In the genomic region with DNA sequence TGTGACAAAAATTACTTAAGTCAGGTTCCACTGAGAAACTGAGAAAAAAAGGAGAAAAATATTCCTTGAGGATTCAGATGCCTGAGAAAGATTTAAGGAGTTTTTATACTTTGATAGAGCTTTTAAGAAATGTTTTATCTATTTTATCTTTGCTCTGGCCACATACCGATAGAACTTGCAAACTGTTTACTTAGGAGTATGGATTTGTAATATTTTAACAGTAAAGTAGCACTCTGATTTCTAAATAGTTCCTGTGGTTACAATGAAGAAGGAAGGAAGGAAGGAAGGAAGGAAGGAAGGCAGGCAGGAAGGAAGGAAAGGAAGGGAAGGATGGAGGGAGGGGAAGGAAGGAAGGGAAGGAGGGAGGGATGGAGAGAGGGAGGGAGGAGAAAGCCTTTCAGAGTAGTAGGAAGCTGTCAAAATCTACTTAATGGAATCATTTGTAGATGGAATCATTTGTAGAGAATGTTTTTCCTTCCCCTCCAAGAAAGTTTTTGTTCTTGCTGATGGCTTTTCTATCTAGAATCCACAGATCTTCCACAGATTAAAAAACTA, we compare ENCODE assay signal across 23 cellular contexts.
DNase-seq lines count a peak whose midpoint lies in the region; ATAC-seq, FAIRE-seq and TF ChIP-seq lines count a peak whose summit lies in the region.
"Had no signal": no experiment of that assay in that cellular context is flagged by ENCODE, and none has a peak within 500 bp of the region (broad histone marks: within the 10 kb centered on the region; RNA-seq: fewer than 3 reads in every experiment).

No MANE protein-coding gene starts in this region.

- TF ChIP-seq CTCF in HepG2 (CRISPR knock-in tag; IDR thresholded peaks at IDR 0.05) (no peak), right lobe of liver (IDR thresholded peaks at IDR 0.05) (no peak), IMR-90 (conservative IDR thresholded peaks at IDR 0.05; ENCODE audit: low read depth, low read length) (no peak), astrocyte (IDR thresholded peaks at IDR 0.05; ENCODE audit: insufficient read depth, low read depth, low read length) (no peak), osteoblast (IDR thresholded peaks at IDR 0.05; ENCODE audit: extremely low read depth, low read depth, low read length) (no peak), foreskin keratinocyte (conservative IDR thresholded peaks at IDR 0.05) (no peak)

- peak overlapping the region; percentile 78; the same call in 1 of the 2 replicates for H2BK20ac ChIP-seq in IMR-90 (ENCODE audit: low read depth, low read length)

- H3K27me3 ChIP-seq in HepG2 (ENCODE audit: control insufficient read depth in 1 of 2, insufficient read depth in 2 of 2, low read length in 2 of 2) (no peaks in the 10 kb centered on the region; a peak in 1 of 5 replicates), right lobe of liver (no peaks in the 10 kb centered on the region), IMR-90 (ENCODE audit: control insufficient read depth, insufficient read depth, low read length) (no peaks in the 10 kb centered on the region), astrocyte (ENCODE audit: insufficient read depth, low read length) (no peaks in the 10 kb centered on the region), osteoblast (ENCODE audit: insufficient read depth, low read length) (no peaks in the 10 kb centered on the region), foreskin keratinocyte (no peaks in the 10 kb centered on the region)
- H3K27me3 ChIP-seq: BLaER1 had no signal

- H3K9me3 ChIP-seq in HepG2 (ENCODE audit: low read length) (no peaks in the 10 kb centered on the region), right lobe of liver (no peaks in the 10 kb centered on the region), IMR-90 (ENCODE audit: control insufficient read depth, insufficient read depth, low read length) (no peaks in the 10 kb centered on the region), astrocyte (ENCODE audit: insufficient read depth, low read depth, low read length) (no peaks in the 10 kb centered on the region), osteoblast (ENCODE audit: low read depth, low read length) (no peaks in the 10 kb centered on the region)
- H3K9me3 ChIP-seq: BLaER1 had no signal

- H3K36me3 ChIP-seq in HepG2 (replicated peaks in 1 of 2; ENCODE audit: control insufficient read depth in 1 of 2, insufficient read depth in 2 of 2, low read length in 2 of 2) (no peaks in the 10 kb centered on the region), right lobe of liver (no peaks in the 10 kb centered on the region), IMR-90 (ENCODE audit: control insufficient read depth, insufficient read depth, low read length) (no peaks in the 10 kb centered on the region), astrocyte (ENCODE audit: insufficient read depth, low read length) (no peaks in the 10 kb centered on the region), osteoblast (ENCODE audit: insufficient read depth, low read length) (no peaks in the 10 kb centered on the region)
- H3K36me3 ChIP-seq: BLaER1 had no signal

- H2AK9ac ChIP-seq in IMR-90 (replicated peaks; ENCODE audit: low read depth, low read length, poor library complexity), result no peak overlapping the region

- no peak for TF ChIP-seq RAD21 in HepG2 (CRISPR knock-in tag; IDR thresholded peaks at IDR 0.05)
- TF ChIP-seq RAD21 in IMR-90 (IDR thresholded peaks at IDR 0.05; ENCODE audit: low read length), result no peak

- no peak overlapping the region for H3K56ac ChIP-seq in IMR-90 (ENCODE audit: extremely low read depth, insufficient read depth, low read length)

- no peaks in the 10 kb centered on the region for H3K36me3 Mint-ChIP-seq in astrocyte (ENCODE audit: low read depth, unreplicated experiment)
- H3K36me3 Mint-ChIP-seq: CD4-positive, CD25-positive, alpha-beta regulatory T cell; CD8-positive, alpha-beta T cell had no signal

- 2% methylated on average over 1 of the region's 1 CpG for WGBS in HepG2 (ENCODE audit: low lambda C conversion rate)
- 25% methylated on average over 1 of the region's 1 CpG for WGBS in right lobe of liver (ENCODE audit: insufficient coverage, low coverage, low lambda C conversion rate, missing lambda C conversion rate)
- WGBS in IMR-90 (ENCODE audit: extremely low coverage in 2 of 2, insufficient read length in 1 of 2), 2 experiments, result no CpG with 5 or more reads among the region's 1 CpG

- H3K4me3 Mint-ChIP-seq in astrocyte (ENCODE audit: unreplicated experiment), result no peak overlapping the region
- H3K4me3 Mint-ChIP-seq: B cell; CD4-positive, CD25-positive, alpha-beta regulatory T cell; CD8-positive, alpha-beta T cell had no signal

- POLR2A ChIA-PET in HepG2 (lab: Yijun Ruan, JAX) (no interaction called here), IMR-90 (lab: Charles Lee; ENCODE audit: unreplicated experiment) (no interaction called here)

- BruUV-seq in HepG2 (replicated peaks; lab: Mats Ljungman, UMichigan), result no TSS peak
- no TSS peak for BruUV-seq in IMR-90 (replicated peaks; lab: Mats Ljungman, UMichigan)

- H3K27ac ChIP-seq in HepG2 (ENCODE audit: extremely low read length, insufficient read depth, low read length) (no peak overlapping the region), right lobe of liver (no peak overlapping the region), IMR-90 (ENCODE audit: insufficient read depth, low read length) (no peak overlapping the region), astrocyte (ENCODE audit: low read depth, low read length) (no peak overlapping the region), osteoblast (ENCODE audit: low read depth, low read length) (no peak overlapping the region), foreskin keratinocyte (no peak overlapping the region)
- H3K27ac ChIP-seq: BLaER1, C4-2B, GM23248 had no signal

- H3K9me3 Mint-ChIP-seq in astrocyte (ENCODE audit: unreplicated experiment), result no peaks in the 10 kb centered on the region

- dilution Hi-C loops in IMR-90 (cut with HindIII; ENCODE audit: low sequenced_read_pairs, unreplicated experiment), result no loop called here

- peak overlapping the region; percentile 92 for H2BK120ac ChIP-seq in IMR-90 (ENCODE audit: low read depth, low read length)

- ATAC-seq in HepG2 (no peak), right lobe of liver (no peak), IMR-90 (ENCODE audit: low read depth) (no peak), GM21390 (IDR thresholded peaks at IDR 0.05; ENCODE audit: unreplicated experiment) (no peak), foreskin keratinocyte (no peak)
- ATAC-seq: CD8-positive, alpha-beta T cell had no signal

- H4K91ac ChIP-seq in IMR-90 (ENCODE audit: insufficient read depth, low read depth, low read length), result peak overlapping the region; percentile 53; the same call in 1 of the 2 replicates

- no peak overlapping the region for H4K8ac ChIP-seq in IMR-90 (ENCODE audit: low read depth in 2 of 2, low read length in 2 of 2)

- peaks cover 5% of the 10 kb centered on the region for H3K4me1 Mint-ChIP-seq in astrocyte (ENCODE audit: low read depth, unreplicated experiment)
- H3K4me1 Mint-ChIP-seq: B cell; CD4-positive, CD25-positive, alpha-beta regulatory T cell had no signal

- peak overlapping the region; percentile 21 for H2BK5ac ChIP-seq in IMR-90 (ENCODE audit: low read depth, low read length, poor library complexity, severe bottlenecking)

- peak overlapping the region; percentile 59; the same call in 1 of the 2 replicates for H4K5ac ChIP-seq in IMR-90 (ENCODE audit: low read depth, low read length)

- H3K4me1 ChIP-seq in HepG2 (ENCODE audit: insufficient read depth, low read length) (no peaks in the 10 kb centered on the region), right lobe of liver (no peaks in the 10 kb centered on the region), IMR-90 (ENCODE audit: control insufficient read depth, insufficient read depth, low read length) (peaks cover 4% of the 10 kb centered on the region), astrocyte (ENCODE audit: insufficient read depth, low read length) (peaks cover 8% of the 10 kb centered on the region), osteoblast (ENCODE audit: insufficient read depth, low read length) (peaks cover 10% of the 10 kb centered on the region), foreskin keratinocyte (no peaks in the 10 kb centered on the region)
- H3K4me1 ChIP-seq: BLaER1, Caco-2 had no signal

- TF ChIP-seq POLR2A in HepG2 (IDR thresholded peaks at IDR 0.05; ENCODE audit: insufficient read depth in 1 of 2, low read depth in 2 of 2, low read length in 2 of 2) (no peak), right lobe of liver (IDR thresholded peaks at IDR 0.05) (no peak), IMR-90 (IDR thresholded peaks at IDR 0.05; ENCODE audit: low read depth, low read length) (no peak)

- CTCF ChIA-PET in HepG2 (lab: Yijun Ruan, JAX; ENCODE audit: low intra/inter-chr PET ratio, low total read pairs), result no interaction called here
- CTCF ChIA-PET in IMR-90 (lab: Yijun Ruan, JAX), result interaction anchor here (0.6 to 2.1 kb wide), 2 partner anchors 143 to 240 kb away, joined by 3 to 4 read pairs; no protein-coding TSS in a partner anchor

- H3K4me3 ChIP-seq in HepG2 (replicated peaks in 1 of 3; ENCODE audit: insufficient read depth in 1 of 3, low read depth in 2 of 3, low read length in 3 of 3), result no peak overlapping the region
- no peak overlapping the region for H3K4me3 ChIP-seq in right lobe of liver
- no peak overlapping the region for H3K4me3 ChIP-seq in IMR-90 (ENCODE audit: insufficient read depth, low read depth, low read length)
- H3K4me3 ChIP-seq in astrocyte (ENCODE audit: insufficient read depth, low read depth, low read length), result no peak overlapping the region
- H3K4me3 ChIP-seq in osteoblast (ENCODE audit: insufficient read depth, low read length), result no peak overlapping the region
- H3K4me3 ChIP-seq: BLaER1, GM23248 had no signal

- H2BK15ac ChIP-seq in IMR-90 (ENCODE audit: low read depth, low read length), result peak overlapping the region; percentile 89; the same call in 1 of the 3 replicates

- H3K18ac ChIP-seq in IMR-90 (ENCODE audit: low read depth, low read length), result peak overlapping the region; percentile 70; the same call in 1 of the 2 replicates

- H3K27ac Mint-ChIP-seq in astrocyte (ENCODE audit: unreplicated experiment), result no peak overlapping the region
- H3K27ac Mint-ChIP-seq: B cell; CD4-positive, CD25-positive, alpha-beta regulatory T cell; CD8-positive, alpha-beta T cell had no signal

- H3K4ac ChIP-seq in IMR-90 (ENCODE audit: low read depth, low read length), result peak overlapping the region; percentile 82

- H2AFZ ChIP-seq in HepG2 (ENCODE audit: low read length) (no peak overlapping the region), IMR-90 (replicated peaks; ENCODE audit: low read length, poor library complexity) (no peak overlapping the region), astrocyte (ENCODE audit: low read depth, low read length) (no peak overlapping the region), osteoblast (ENCODE audit: low read length) (peak overlapping the region; percentile 14)
- H2AFZ ChIP-seq: GM23248 had no signal

- H3K23ac ChIP-seq in IMR-90 (ENCODE audit: low read depth, low read length), result no peak overlapping the region; the same call in 1 of the 2 replicates

- no peak for FAIRE-seq in HepG2 (lab: Jason Lieb, UNC)
- FAIRE-seq in astrocyte (lab: Jason Lieb, UNC), result peak; percentile 20
- FAIRE-seq: G401.6, GM12892, H1 had no signal

- no peaks in the 10 kb centered on the region for H3K27me3 Mint-ChIP-seq in astrocyte (ENCODE audit: low read depth, unreplicated experiment)
- H3K27me3 Mint-ChIP-seq: B cell; CD4-positive, CD25-positive, alpha-beta regulatory T cell had no signal

- no peaks in the 10 kb centered on the region for H3K9me1 ChIP-seq in IMR-90 (ENCODE audit: insufficient read depth, low read length)

- no peaks in the 10 kb centered on the region for H3K79me1 ChIP-seq in IMR-90 (ENCODE audit: low read depth in 1 of 2, low read length in 2 of 2)

- in situ Hi-C loops in HepG2 (cut with HindIII; ENCODE audit: extremely low pct_ligation_motif_present, low pct_unique_long_range_greater_than_20kb) (no loop called here), IMR-90 (cut with MboI; ENCODE audit: low sequenced_read_pairs) (no loop called here)

- DNase-seq in HepG2 (ENCODE audit: low spot score), result no peak
- DNase-seq in right lobe of liver, result no peak
- no peak for DNase-seq in IMR-90
- no peak for DNase-seq in astrocyte (ENCODE audit: low read depth)
- DNase-seq in osteoblast (ENCODE audit: insufficient read length, low spot score, missing footprints), result no peak
- no peak for DNase-seq in T1000 (lab: John Stamatoyannopoulos, UW)
- no peak for DNase-seq in foreskin keratinocyte
- DNase-seq: 8988T; Caco-2; CD4-positive, CD25-positive, alpha-beta regulatory T cell; CD8-positive, alpha-beta T cell; DMS153; DND-41; GM23248; H7; HCEC 1CT had no signal

- 0 out of 2 replicates have a peak overlapping the region, but pooled peaks have one; percentile 31 for H3K14ac ChIP-seq in IMR-90 (replicated peaks; ENCODE audit: low read depth, low read length)

- intact Hi-C loops in HepG2 (cut with micrococcal nuclease; ENCODE audit: unreplicated experiment), result no loop called here
- intact Hi-C loops in right lobe of liver (cut with DNase I), result no loop called here
- intact Hi-C loops in IMR-90 (cut with micrococcal nuclease), result no loop called here

- H3K9ac ChIP-seq in HepG2 (ENCODE audit: insufficient read depth, low read depth, low read length) (no peak overlapping the region), IMR-90 (ENCODE audit: low read depth, low read length) (no peak overlapping the region), astrocyte (ENCODE audit: low read length) (no peak overlapping the region)
- H3K9ac ChIP-seq: BLaER1, GM23248 had no signal

- H2AK5ac ChIP-seq in IMR-90 (ENCODE audit: low read depth, low read length), result peak overlapping the region; percentile 96

- H4K20me1 ChIP-seq in HepG2 (ENCODE audit: insufficient read depth, low read length), result no peaks in the 10 kb centered on the region
- no peaks in the 10 kb centered on the region for H4K20me1 ChIP-seq in IMR-90 (ENCODE audit: insufficient read depth, low read length)
- no peaks in the 10 kb centered on the region for H4K20me1 ChIP-seq in astrocyte (ENCODE audit: insufficient read depth, low read length)
- H4K20me1 ChIP-seq in osteoblast (ENCODE audit: insufficient read depth, low read length), result no peaks in the 10 kb centered on the region
- H4K20me1 ChIP-seq: BLaER1 had no signal

- no peaks in the 10 kb centered on the region for H3K79me2 ChIP-seq in HepG2 (ENCODE audit: insufficient read depth, low read length)
- H3K79me2 ChIP-seq in astrocyte (ENCODE audit: insufficient read depth, low read length), result no peaks in the 10 kb centered on the region
- H3K79me2 ChIP-seq in osteoblast (ENCODE audit: insufficient read depth, low read length), result no peaks in the 10 kb centered on the region

- TF ChIP-seq EP300 in HepG2 (IDR thresholded peaks at IDR 0.05; ENCODE audit: low read depth in 2 of 2, low read length in 2 of 2), result no peak
- no peak for TF ChIP-seq EP300 in HepG2 (CRISPR knock-in tag; IDR thresholded peaks at IDR 0.05; ENCODE audit: borderline replicate concordance)

- H3K4me2 ChIP-seq in HepG2 (ENCODE audit: low read depth, low read length) (no peak overlapping the region), IMR-90 (ENCODE audit: low read depth, low read length) (no peak overlapping the region), astrocyte (ENCODE audit: low read length) (no peak overlapping the region), osteoblast (ENCODE audit: insufficient read depth, low read length) (no peak overlapping the region)
- H3K4me2 ChIP-seq: BLaER1 had no signal
